Comparison of ENCODE assay signal across 8 cellular contexts in the genomic region with DNA sequence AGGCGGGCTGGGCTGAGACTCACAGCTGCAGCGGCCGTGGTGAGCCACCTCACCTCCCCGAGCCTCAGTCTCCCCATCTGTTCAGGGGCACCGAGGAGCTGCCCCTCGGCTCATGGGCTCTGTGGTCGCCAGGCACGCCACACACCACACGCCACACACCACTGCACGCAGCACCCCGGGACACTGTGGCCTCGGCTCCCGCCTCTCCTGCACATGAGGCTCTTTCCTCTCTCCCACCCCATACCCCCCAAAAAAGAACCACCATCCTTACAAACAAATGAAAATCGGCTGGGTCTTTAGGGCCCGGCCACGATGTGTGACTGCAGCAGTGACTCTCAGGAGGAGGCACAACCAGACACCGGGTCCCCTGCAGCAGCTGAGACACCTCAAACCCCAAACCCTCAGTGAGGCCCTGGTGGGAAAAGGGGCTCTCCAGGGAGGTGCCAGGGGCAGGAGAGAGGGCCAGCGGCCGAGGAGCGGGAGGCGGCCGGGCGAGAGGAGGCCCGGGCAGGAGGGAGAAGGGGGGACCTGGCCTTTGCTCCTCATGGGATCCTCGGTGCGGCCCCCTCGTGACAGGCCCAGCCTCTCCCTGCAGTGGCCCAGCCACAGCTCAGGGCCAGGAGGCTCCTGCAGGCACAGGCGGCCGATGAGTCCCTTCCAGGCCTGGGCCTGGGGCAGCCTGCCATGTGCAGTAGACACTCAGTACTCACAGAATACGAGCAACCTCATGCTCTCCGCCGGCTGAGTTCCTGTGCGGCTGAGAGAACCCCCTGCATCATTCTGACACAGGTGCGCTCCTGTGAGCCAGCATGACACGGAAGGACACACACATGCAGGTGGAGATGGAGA.
DNase-seq lines count a peak whose midpoint lies in the region; ATAC-seq lines count a peak whose summit lies in the region.

No MANE protein-coding gene starts in this region.

- H3K27ac ChIP-seq in ACC112 (ENCODE audit: low read depth, low read length) (peak overlapping the region; percentile 98), mucosa of rectum (ENCODE audit: low read depth in 2 of 2, low read length in 2 of 2) (peak overlapping the region; percentile 90 to 94)

- H3K36me3 Mint-ChIP-seq in activated naive CD8-positive, alpha-beta T cell treated with anti-CD3 and anti-CD28 coated beads, Interleukin-2, amount 10 ng/mL, durations not matched to agents 7 days and 5 days, result peaks cover 2% of the 10 kb centered on the region

- H3K4me1 ChIP-seq in ACC112 (ENCODE audit: control insufficient read depth, insufficient read depth, low read length, unreplicated experiment) (peaks cover 60% of the 10 kb centered on the region), mucosa of rectum (ENCODE audit: control insufficient read depth in 2 of 2, insufficient read depth in 2 of 2, low read length in 2 of 2) (peaks cover 39 to 42% of the 10 kb centered on the region in 2 donors)

- H3K4me1 Mint-ChIP-seq in activated naive CD8-positive, alpha-beta T cell treated with anti-CD3 and anti-CD28 coated beads, Interleukin-2, amount 10 ng/mL, durations not matched to agents 7 days and 5 days, result peaks cover 45% of the 10 kb centered on the region

- H3K36me3 ChIP-seq in ACC112 (ENCODE audit: insufficient read depth, low read length) (peaks cover 2% of the 10 kb centered on the region; the same call in 1 of the 2 replicates), mucosa of rectum (ENCODE audit: control insufficient read depth in 2 of 2, insufficient read depth in 2 of 2, low read length in 2 of 2) (no peaks in the 10 kb centered on the region)

- H3K4me3 ChIP-seq in ACC112 (ENCODE audit: low read depth, low read length), result 0 out of 2 replicates have a peak overlapping the region, but pooled peaks have one; percentile 72
- H3K4me3 ChIP-seq in mucosa of rectum (ENCODE audit: low read length in 2 of 2), result peak overlapping the region in 1 of 2 donors; percentile 7

- peak overlapping the region in 1 of 2 donors; percentile 71 for H3K9ac ChIP-seq in mucosa of rectum (ENCODE audit: low read depth in 1 of 2, low read length in 2 of 2)

- H3K9me3 ChIP-seq in mucosa of rectum (ENCODE audit: control insufficient read depth in 2 of 2, low read length in 2 of 2), result no peaks in the 10 kb centered on the region

- H3K27me3 ChIP-seq in ACC112 (ENCODE audit: insufficient read depth, low read length) (no peaks in the 10 kb centered on the region), mucosa of rectum (ENCODE audit: control insufficient read depth in 2 of 2, insufficient read depth in 2 of 2, low read length in 2 of 2) (no peaks in the 10 kb centered on the region)

- DNase-seq in activated naive CD8-positive, alpha-beta T cell treated with anti-CD3 and anti-CD28 coated beads, Interleukin-2, amount 10 ng/mL, durations not matched to agents 7 days and 5 days, result peak; percentile 66
- no peak for DNase-seq in NCI-H774 (lab: John Stamatoyannopoulos, UW)
- DNase-seq in 8988T, result no peak
- DNase-seq in SHP77 (lab: John Stamatoyannopoulos, UW), result no peak

- no peaks in the 10 kb centered on the region for H3K27me3 Mint-ChIP-seq in activated naive CD8-positive, alpha-beta T cell treated with anti-CD3 and anti-CD28 coated beads, Interleukin-2, amount 10 ng/mL, durations not matched to agents 7 days and 5 days

- H3K9me3 Mint-ChIP-seq in activated naive CD8-positive, alpha-beta T cell treated with anti-CD3 and anti-CD28 coated beads, Interleukin-2, amount 10 ng/mL, durations not matched to agents 7 days and 5 days, result peaks cover 2% of the 10 kb centered on the region

- ATAC-seq in HG03342 (IDR thresholded peaks at IDR 0.05; ENCODE audit: unreplicated experiment) (peak; percentile 2), HG03108 (IDR thresholded peaks at IDR 0.05; ENCODE audit: unreplicated experiment) (no peak)
- ATAC-seq in activated naive CD8-positive, alpha-beta T cell treated with anti-CD3 and anti-CD28 coated beads, Interleukin-2, amount 10 ng/mL, durations not matched to agents 7 days and 5 days (ENCODE audit: low read depth), result peak; percentile 19

- H3K4me3 Mint-ChIP-seq in activated naive CD8-positive, alpha-beta T cell treated with anti-CD3 and anti-CD28 coated beads, Interleukin-2, amount 10 ng/mL, durations not matched to agents 7 days and 5 days, result peak overlapping the region; percentile 80

- H2AFZ ChIP-seq in ACC112 (ENCODE audit: low read length, unreplicated experiment), result no peak overlapping the region

- peak overlapping the region; percentile 90 for H3K27ac Mint-ChIP-seq in activated naive CD8-positive, alpha-beta T cell treated with anti-CD3 and anti-CD28 coated beads, Interleukin-2, amount 10 ng/mL, durations not matched to agents 7 days and 5 days

- H3K79me2 ChIP-seq in ACC112 (ENCODE audit: control insufficient read depth, insufficient read depth, low read length, unreplicated experiment), result peaks cover 53% of the 10 kb centered on the region

- POLR2A ChIA-PET in activated naive CD8-positive, alpha-beta T cell treated with anti-CD3 and anti-CD28 coated beads, Interleukin-2, amount 10 ng/mL, durations not matched to agents 7 days and 5 days (lab: Charles Lee), result interaction anchor here (0.8 to 1.7 kb wide), 6 partner anchors 43 to 160 kb away, joined by 3 to 10 read pairs (median 4); no protein-coding TSS in a partner anchor
